8 cellular contexts compared by ENCODE assay signal in the genomic region with DNA sequence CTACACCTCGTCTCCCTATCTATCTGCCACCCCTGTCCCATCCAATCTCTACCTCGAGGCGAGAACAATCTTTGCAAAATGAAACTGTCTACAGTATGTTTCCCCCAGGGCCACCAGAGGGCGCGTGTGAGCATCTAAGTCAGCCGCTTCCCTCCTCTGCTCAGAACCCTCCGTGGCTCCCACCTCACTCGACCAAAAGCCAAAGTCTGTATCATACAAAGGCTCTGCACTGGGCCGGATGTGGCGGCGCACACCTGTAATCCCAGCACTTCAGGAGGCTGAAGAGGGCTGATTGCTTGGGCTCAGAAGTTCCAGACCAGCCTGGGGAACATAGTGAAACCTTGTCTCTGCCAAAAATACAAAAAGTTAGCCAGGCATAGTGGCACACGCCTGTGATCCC. TPM values are rescaled to one million over a fixed set of nuclear protein-coding genes. Genes with fewer than 3 reads are reported as not detected.
DNase-seq lines count a peak whose midpoint lies in the region; TF ChIP-seq lines count a peak whose summit lies in the region.
"Not testable (repeated sequence)": the region's sequence is repeated elsewhere in the genome, so short reads cannot be mapped to it uniquely, and the experiment has no call there.

No MANE protein-coding gene starts in this region.

- DNase-seq in CD1c-positive myeloid dendritic cell (ENCODE audit: extremely low spot score): peak; percentile 79
- not testable (repeated sequence) for DNase-seq in HFFc6
- DNase-seq in NOMO-1 treated with DMSO at 0.1 percent for 48 hours (lab: John Stamatoyannopoulos, UW; ENCODE audit: unreplicated experiment): peak; percentile 35
- DNase-seq in activated CD4-positive, alpha-beta T cell treated with anti-CD3 and anti-CD28 coated beads for 24 hours (ENCODE audit: low read depth in 2 of 2): peak; percentile 74 to 80
- peak; percentile 25 for DNase-seq in amniotic stem cell (lab: John Stamatoyannopoulos, UW)
- DNase-seq in glomerular visceral epithelial cell (ENCODE audit: extremely low spot score): peak; percentile 57
- peak; percentile 79 for DNase-seq in neural crest cell (ENCODE audit: low read depth, low spot score)
- peak; percentile 46 to 62 for DNase-seq in stimulated activated CD8-positive, alpha-beta memory T cell treated with anti-CD3 and anti-CD28 coated beads, Interleukin-4, amount 100 ng/mL, for 1 hour (ENCODE audit: low read depth in 2 of 2, low spot score in 1 of 2)

- peaks cover 18% of the 10 kb centered on the region for H3K27me3 Mint-ChIP-seq in HFFc6 (ENCODE audit: insufficient read depth)
- not testable (repeated sequence) for H3K27me3 Mint-ChIP-seq in neural crest cell (ENCODE audit: low read depth)

- H3K4me3 Mint-ChIP-seq in HFFc6: peak overlapping the region; percentile 48
- H3K4me3 Mint-ChIP-seq in neural crest cell: not testable (repeated sequence)

- TF ChIP-seq CTCF in HFFc6 (IDR thresholded peaks at IDR 0.05) (peak; percentile 82), neural crest cell (conservative IDR thresholded peaks at IDR 0.05) (peak; percentile 80)

- not testable (repeated sequence) for H3K36me3 Mint-ChIP-seq in HFFc6 (ENCODE audit: low read depth); neural crest cell (ENCODE audit: low read depth)

- not testable (repeated sequence) for H3K27ac Mint-ChIP-seq in HFFc6; neural crest cell (ENCODE audit: unreplicated experiment)

- H3K9me3 Mint-ChIP-seq in HFFc6, neural crest cell: not testable (repeated sequence)

- H3K4me1 Mint-ChIP-seq in HFFc6 (ENCODE audit: low read depth); neural crest cell: not testable (repeated sequence)

RNA-seq across cellular contexts. Expression of gene ADGRL1, which starts 9.9 kb away (rescaled TPM):
- 1 to 10 TPM; 1.6 to 2.9 (median 2.2) TPM for total RNA-seq in HFFc6 (2021; fragmentation: NEBNext Ultra II Directional; extraction: Animal tissue kit (Norgen Biotek cat#: 25700))
- total RNA-seq in neural crest cell: 34.6 and 38.5 TPM in 2 replicates

RNA-seq across cellular contexts. Expression of gene ASF1B, which starts 59.7 kb away (rescaled TPM):
- total RNA-seq in HFFc6 (2021; fragmentation: NEBNext Ultra II Directional; extraction: Animal tissue kit (Norgen Biotek cat#: 25700)): 10 to 100 TPM; 11.0 to 22.8 (median 18.6) TPM
- total RNA-seq in neural crest cell: 54.8 and 55.6 TPM in 2 replicates
